ENCODE assay signal across 18 cellular contexts in the genomic region with DNA sequence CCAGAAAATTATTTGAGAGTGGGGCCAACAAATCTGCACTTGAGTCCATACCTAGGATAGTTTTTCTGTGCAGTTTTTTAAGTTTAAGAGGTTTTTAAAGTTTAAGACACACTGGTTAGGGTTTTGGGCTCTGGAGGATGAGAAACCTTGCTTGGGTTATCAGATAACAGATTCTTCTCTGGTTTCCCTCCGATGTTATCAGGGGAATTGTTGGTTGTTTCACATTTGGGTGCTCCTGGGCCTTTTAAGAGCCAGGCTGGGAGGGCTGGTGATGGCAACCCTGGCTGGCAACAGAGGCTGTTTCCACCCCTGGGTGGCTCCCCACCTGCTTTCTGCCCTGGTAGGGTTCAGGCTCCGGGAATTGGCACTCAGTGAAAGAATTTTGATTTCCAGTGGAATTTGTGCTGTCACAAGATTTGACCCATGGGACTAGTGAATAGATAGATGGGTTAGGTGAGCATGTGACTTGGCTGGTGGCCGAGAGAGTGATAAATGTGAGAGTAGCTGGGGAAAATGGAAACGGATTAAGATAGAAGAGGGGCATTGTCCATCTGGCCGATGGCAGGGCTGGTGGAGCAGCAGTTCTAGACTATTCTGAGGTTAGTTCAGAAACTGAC.
"Had no signal": no experiment of that assay in that cellular context is flagged by ENCODE, and none has a peak within 500 bp of the region (broad histone marks: within the 10 kb centered on the region; RNA-seq: fewer than 3 reads in every experiment).

No MANE protein-coding gene starts in this region.

- ATAC-seq: activated CD4-positive, CD25-positive, alpha-beta regulatory T cell treated with anti-CD3 and anti-CD28 coated beads, Interleukin-2, amount 50 U/mL, for 24 hours; effector memory CD8-positive, alpha-beta T cell; natural killer cell had no signal

- H3K36me3 Mint-ChIP-seq: natural killer cell had no signal

- H3K27ac Mint-ChIP-seq: activated CD4-positive, alpha-beta T cell treated with anti-CD3 and anti-CD28 coated beads, Interleukin-2, amount 10 ng/mL, durations not matched to agents 7 days and 5 days; activated naive CD4-positive, alpha-beta T cell treated with anti-CD3 and anti-CD28 coated beads, Interleukin-2, amount 10 ng/mL, durations not matched to agents 7 days and 5 days had no signal

- H3K27me3 ChIP-seq: ascending aorta, tibial nerve, vagina had no signal

- H3K9me3 Mint-ChIP-seq: activated CD4-positive, alpha-beta T cell treated with anti-CD3 and anti-CD28 coated beads, Interleukin-2, amount 10 ng/mL, durations not matched to agents 7 days and 5 days; activated naive CD4-positive, alpha-beta T cell treated with anti-CD3 and anti-CD28 coated beads, Interleukin-2, amount 10 ng/mL, durations not matched to agents 7 days and 5 days; effector memory CD8-positive, alpha-beta T cell; natural killer cell had no signal

- H3K4me3 ChIP-seq: ascending aorta, tibial nerve, vagina had no signal

- H3K36me3 ChIP-seq: neutrophil had no signal

- H3K27ac ChIP-seq: ascending aorta, neutrophil, tibial nerve, vagina had no signal

- H3K4me3 Mint-ChIP-seq: activated CD4-positive, alpha-beta T cell treated with anti-CD3 and anti-CD28 coated beads, Interleukin-2, amount 10 ng/mL, durations not matched to agents 7 days and 5 days; activated naive CD4-positive, alpha-beta T cell treated with anti-CD3 and anti-CD28 coated beads, Interleukin-2, amount 10 ng/mL, durations not matched to agents 7 days and 5 days; effector memory CD8-positive, alpha-beta T cell; natural killer cell had no signal

- DNase-seq: activated CD4-positive, alpha-beta T cell treated with anti-CD3 and anti-CD28 coated beads, Interleukin-2, amount 10 ng/mL, durations not matched to agents 7 days and 5 days; activated CD8-positive, alpha-beta memory T cell treated with anti-CD3 and anti-CD28 coated beads, Interleukin-2, amount 50 U/mL, for 4 hours; activated effector memory CD4-positive, alpha-beta T cell treated with Interleukin-2 at 50 U/mL for 16 hours; activated naive CD4-positive, alpha-beta T cell treated with anti-CD3 and anti-CD28 coated beads, Interleukin-2, amount 10 ng/mL, durations not matched to agents 7 days and 5 days; activated T-cell treated with anti-CD3 and anti-CD28 coated beads, Interleukin-2, amount 50 U/mL, for 48 hours; cerebellar nuclear complex; effector memory CD8-positive, alpha-beta T cell; kidney glomerular epithelial cell; natural killer cell; retina; stimulated activated CD8-positive, alpha-beta memory T cell treated with anti-CD3 and anti-CD28 coated beads, Interleukin-4, amount 100 ng/mL, for 48 hours; stimulated activated naive CD4-positive, alpha-beta T cell; T-helper 1 cell had no signal

- H3K9me3 ChIP-seq: ascending aorta, neutrophil, tibial nerve, vagina had no signal

- H3K27me3 Mint-ChIP-seq: activated CD4-positive, alpha-beta T cell treated with anti-CD3 and anti-CD28 coated beads, Interleukin-2, amount 10 ng/mL, durations not matched to agents 7 days and 5 days; activated naive CD4-positive, alpha-beta T cell treated with anti-CD3 and anti-CD28 coated beads, Interleukin-2, amount 10 ng/mL, durations not matched to agents 7 days and 5 days; effector memory CD8-positive, alpha-beta T cell had no signal
